30 cellular contexts compared by ENCODE assay signal in the genomic region with DNA sequence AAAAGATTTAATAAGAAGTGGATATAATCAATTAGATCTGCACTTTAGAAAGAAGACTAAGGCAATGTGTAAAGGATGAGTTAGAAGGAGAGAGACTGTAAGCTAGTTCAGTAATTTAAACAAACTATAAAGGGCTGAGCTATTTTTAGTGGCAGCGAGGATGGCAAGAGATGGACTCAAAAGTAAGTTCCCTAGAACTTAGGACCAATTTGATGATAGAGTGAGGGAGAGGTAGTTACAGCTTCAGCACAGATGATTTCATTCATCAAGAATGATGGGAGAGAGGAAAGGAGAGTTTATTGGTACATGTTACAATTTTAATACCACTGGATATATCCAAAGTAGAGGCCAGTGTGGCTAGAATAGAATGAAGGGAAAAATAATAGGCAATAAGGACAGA.
"Had no signal": no experiment of that assay in that cellular context is flagged by ENCODE, and none has a peak within 500 bp of the region (broad histone marks: within the 10 kb centered on the region; RNA-seq: fewer than 3 reads in every experiment).

No MANE protein-coding gene starts in this region.

- H3K4me2 ChIP-seq: neural progenitor cell, smooth muscle cell had no signal

- H3K4me1 ChIP-seq: neural progenitor cell, parathyroid adenoma, psoas muscle, spleen, suprapubic skin, transverse colon, upper lobe of right lung, uterus had no signal

- H3K27me3 ChIP-seq: neural progenitor cell, ovary, right lobe of liver, sigmoid colon, spleen, suprapubic skin, thyroid gland, transverse colon, upper lobe of right lung, uterus had no signal

- H3K36me3 ChIP-seq: ovary, uterus had no signal

- H3K9me3 ChIP-seq: ovary, psoas muscle, right lobe of liver, sigmoid colon, spleen, suprapubic skin, thoracic aorta, thyroid gland, transverse colon, upper lobe of right lung, uterus had no signal

- H2AFZ ChIP-seq: neural progenitor cell, parathyroid adenoma had no signal

- DNase-seq: naive thymus-derived CD4-positive, alpha-beta T cell; natural killer cell; occipital lobe; ovary; posterior cingulate gyrus; psoas muscle; right cardiac atrium; right lobe of liver; sigmoid colon; spleen; stimulated activated CD4-positive, alpha-beta T cell treated with anti-CD3 and anti-CD28 coated beads, Interleukin-12 subunit alpha, Interleukin-12 subunit beta, amount 100 ng/mL, for 4 hours; stimulated activated CD4-positive, alpha-beta T cell treated with anti-CD3 and anti-CD28 coated beads, Interleukin-1b, Interleukin-23, amount 100 ng/mL, for 48 hours; stimulated activated CD4-positive, alpha-beta T cell treated with anti-CD3 and anti-CD28 coated beads, Interleukin-4, amount 100 ng/mL, for 1 hour; stimulated activated CD4-positive, alpha-beta T cell treated with anti-CD3 and anti-CD28 coated beads, Interleukin-4, amount 100 ng/mL, for 4 hours; stimulated activated CD8-positive, alpha-beta memory T cell treated with anti-CD3 and anti-CD28 coated beads, Interleukin-4, amount 100 ng/mL, for 48 hours; stimulated activated naive CD4-positive, alpha-beta T cell; stimulated activated naive CD8-positive, alpha-beta T cell treated with anti-CD3 and anti-CD28 coated beads, Interleukin-15, amount 100 ng/mL, for 72 hours; stimulated activated naive CD8-positive, alpha-beta T cell treated with anti-CD3 and anti-CD28 coated beads, Interleukin-15, Interleukin-2, amounts not matched to agents 100 U/mL and 50 U/mL, for 24 hours; substantia nigra; thyroid gland; transverse colon; upper lobe of right lung; uterus had no signal

- H3K27ac ChIP-seq: neural progenitor cell, ovary, parathyroid adenoma, psoas muscle, right lobe of liver, skin epidermis, spleen, suprapubic skin, thoracic aorta, thyroid gland, transverse colon, upper lobe of right lung, uterus had no signal

- H3K9ac ChIP-seq: neural progenitor cell, parathyroid adenoma had no signal

- H3K4me3 ChIP-seq: neural progenitor cell, ovary, psoas muscle, right lobe of liver, sigmoid colon, skin epidermis, smooth muscle cell, spleen, suprapubic skin, thoracic aorta, thyroid gland, transverse colon, upper lobe of right lung, uterus had no signal

- ATAC-seq: naive thymus-derived CD4-positive, alpha-beta T cell; natural killer cell; psoas muscle; right cardiac atrium; right lobe of liver; stimulated activated memory B cell treated with anti-CD40 and anti-IgM and Interleukin-4, amounts not matched to agents 10 μg/mL and 1 μg/mL and 100 μg/mL, for 72 hours; stimulated activated naive CD8-positive, alpha-beta T cell treated with anti-CD3 and anti-CD28 coated beads, Interleukin-15, amount 100 ng/mL, for 72 hours; stimulated activated naive CD8-positive, alpha-beta T cell treated with anti-CD3 and anti-CD28 coated beads, Interleukin-15, Interleukin-2, amounts not matched to agents 100 U/mL and 50 U/mL, for 24 hours; upper lobe of right lung had no signal
